Comparison of ENCODE assay signal across 1 cellular context in the genomic region with DNA sequence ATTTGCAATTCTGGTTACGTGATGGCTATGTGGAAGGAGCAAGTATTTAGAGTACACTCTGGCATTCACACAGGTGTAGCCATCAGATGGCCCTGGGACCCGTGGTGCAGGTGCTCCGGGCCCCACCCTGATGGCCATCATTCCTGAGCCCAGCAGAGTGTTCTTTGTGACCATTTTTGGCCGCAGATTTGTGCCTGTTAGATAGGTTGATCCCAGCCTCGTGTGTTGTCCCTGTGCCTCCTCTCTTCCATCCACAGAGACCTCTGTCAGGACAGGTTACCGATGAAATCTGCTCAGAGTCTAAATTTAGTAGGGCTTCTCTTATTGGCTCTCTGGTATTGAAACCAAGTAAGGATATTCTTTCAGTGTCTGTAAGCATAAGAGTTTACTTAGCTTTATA.
TF ChIP-seq lines count a peak whose summit lies in the region.

No MANE protein-coding gene starts in this region.

TF ChIP-seq in endothelial cell of umbilical vein, 7 proteins besides CTCF, POLR2A, EP300 and RAD21:
- no peak for TF ChIP-seq POLR2AphosphoS5 (IDR thresholded peaks at IDR 0.05; ENCODE audit: insufficient read depth, low read depth, low read length)
- no peak for TF ChIP-seq GATA2 (IDR thresholded peaks at IDR 0.05; ENCODE audit: insufficient read depth, insufficient read length, low read depth, low read length)
